ENCODE assay signal across 27 cellular contexts in the genomic region with DNA sequence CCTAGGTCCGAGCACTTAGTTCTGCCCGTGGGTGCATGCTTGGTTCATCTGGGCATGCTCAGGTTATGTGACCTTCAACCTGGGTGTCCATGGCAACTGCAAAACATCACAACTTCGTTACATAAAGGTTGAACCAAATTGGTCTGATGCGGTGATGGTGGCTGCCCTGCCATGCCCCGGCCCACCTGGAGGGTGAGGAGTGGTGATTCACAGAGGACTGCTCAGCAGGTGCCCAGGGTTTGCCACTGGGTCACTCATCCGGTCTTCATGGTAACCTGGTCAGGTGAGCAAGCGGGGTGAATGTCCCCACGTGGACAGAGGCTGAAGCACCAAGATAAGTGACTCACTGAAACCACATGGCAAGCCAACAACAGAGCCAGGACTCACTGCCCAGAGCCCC.
DNase-seq lines count a peak whose midpoint lies in the region; ATAC-seq and TF ChIP-seq lines count a peak whose summit lies in the region.
"Had no signal": no experiment of that assay in that cellular context is flagged by ENCODE, and none has a peak within 500 bp of the region (broad histone marks: within the 10 kb centered on the region; RNA-seq: fewer than 3 reads in every experiment).

No MANE protein-coding gene starts in this region.

- BruUV-seq in PC-9 (replicated peaks; lab: Mats Ljungman, UMichigan): no TSS peak

- no peaks in the 10 kb centered on the region for H3K4me1 Mint-ChIP-seq in natural killer cell treated with Interleukin-12 subunit alpha and Interleukin-12 subunit beta and Interleukin-15 and Interleukin-18, amount 100 ng/mL, for 72 hours (ENCODE audit: low read depth in 2 of 2)

- DNase-seq in A172 (ENCODE audit: low spot score): peak; percentile 59
- peak; percentile 15 for DNase-seq in H7
- DNase-seq in PC-9: peak; percentile 79 to 99
- no peak for DNase-seq in left lobe of liver (ENCODE audit: low spot score)
- no peak for DNase-seq in NCI-H510A (lab: John Stamatoyannopoulos, UW)
- no peak for DNase-seq in uterus
- DNase-seq in natural killer cell treated with Interleukin-12 subunit alpha and Interleukin-12 subunit beta and Interleukin-15 and Interleukin-18, amount 100 ng/mL, for 72 hours (ENCODE audit: low spot score): no peak
- no peak for DNase-seq in esophagus squamous epithelium (lab: John Stamatoyannopoulos, UW)
- DNase-seq: activated gamma-delta T cell; COR-L47; effector CD8-positive, alpha-beta T cell; EL; foreskin melanocyte; Karpas-422; left colon; mesenchymal stem cell; NCI-H1092; NCI-H2081 treated with DMSO at 0.1 percent for 48 hours; NK-92 treated with Interleukin-12 subunit alpha and Interleukin-12 subunit beta, amount 100 ng/mL, for 24 hours; Peyer's patch; stimulated activated CD4-positive, alpha-beta T cell treated with anti-CD3 and anti-CD28 coated beads, Interleukin-1b, Interleukin-23, amount 100 ng/mL, for 48 hours had no signal

- peak; percentile 26 for ATAC-seq in left lobe of liver
- ATAC-seq in natural killer cell treated with Interleukin-12 subunit alpha and Interleukin-12 subunit beta and Interleukin-15 and Interleukin-18, amount 100 ng/mL, for 72 hours: no peak
- ATAC-seq: esophagus mucosa, left colon had no signal

- POLR2A ChIA-PET in PC-9 (lab: Charles Lee; ENCODE audit: unreplicated experiment): interaction anchor here (0.7 kb wide), 1 partner anchor 563 kb away, joined by 5 read pairs; no protein-coding TSS in a partner anchor

- CTCF ChIA-PET in PC-9 (lab: Charles Lee): no interaction called here

- intact Hi-C loops in PC-9 (cut with micrococcal nuclease; ENCODE audit: unreplicated experiment): no loop called here
- intact Hi-C loops in uterus (cut with DNase I; ENCODE audit: low total_unique reads): no loop called here
- intact Hi-C loops in esophagus squamous epithelium (cut with DNase I): no loop called here

- no peaks in the 10 kb centered on the region for H3K36me3 ChIP-seq in H7 (replicated peaks; ENCODE audit: control insufficient read depth, insufficient read depth, low read length)
- no peaks in the 10 kb centered on the region for H3K36me3 ChIP-seq in PC-9 (ENCODE audit: low read depth)
- no peaks in the 10 kb centered on the region for H3K36me3 ChIP-seq in uterus
- no peaks in the 10 kb centered on the region for H3K36me3 ChIP-seq in esophagus squamous epithelium
- H3K36me3 ChIP-seq: BLaER1, Peyer's patch, SJSA1 had no signal

- H3K27ac ChIP-seq in PC-9 (peak overlapping the region; percentile 69), uterus (no peak overlapping the region), esophagus squamous epithelium (no peak overlapping the region)
- H3K27ac ChIP-seq: BLaER1, Peyer's patch, SJSA1, skin epidermis had no signal

- H3K27me3 ChIP-seq in H7 (ENCODE audit: control insufficient read depth, insufficient read depth, low read length): no peaks in the 10 kb centered on the region
- H3K27me3 ChIP-seq in PC-9 (ENCODE audit: insufficient read depth, low read depth): no peaks in the 10 kb centered on the region
- H3K27me3 ChIP-seq in uterus: no peaks in the 10 kb centered on the region
- H3K27me3 ChIP-seq in esophagus squamous epithelium: peaks cover 0 to 19% (median 0%) of the 10 kb centered on the region in 4 donors
- H3K27me3 ChIP-seq: BLaER1, Peyer's patch, SJSA1 had no signal

- no peaks in the 10 kb centered on the region for H3K9me2 ChIP-seq in PC-9 (ENCODE audit: insufficient read depth)

- H3K4me3 ChIP-seq in H7 (ENCODE audit: insufficient read depth, low read depth, low read length) (no peak overlapping the region), PC-9 (no peak overlapping the region), uterus (no peak overlapping the region), esophagus squamous epithelium (no peak overlapping the region)
- H3K4me3 ChIP-seq: BLaER1, Peyer's patch, SJSA1, skin epidermis had no signal

- no peaks in the 10 kb centered on the region for H3K9me3 Mint-ChIP-seq in natural killer cell treated with Interleukin-12 subunit alpha and Interleukin-12 subunit beta and Interleukin-15 and Interleukin-18, amount 100 ng/mL, for 72 hours
- H3K9me3 Mint-ChIP-seq: T-helper 1 cell treated with Interleukin-12 subunit alpha and Interleukin-12 subunit beta and Interleukin-4 antibody, amounts not matched to agents 30 μg/mL and 1 μg/mL, for 36 hours had no signal

- H3K4me2 ChIP-seq in PC-9: peak overlapping the region; percentile 39
- H3K4me2 ChIP-seq: BLaER1 had no signal

- H3K79me2 ChIP-seq in PC-9 (ENCODE audit: low read depth): no peaks in the 10 kb centered on the region

- H3K36me3 Mint-ChIP-seq in natural killer cell treated with Interleukin-12 subunit alpha and Interleukin-12 subunit beta and Interleukin-15 and Interleukin-18, amount 100 ng/mL, for 72 hours: no peaks in the 10 kb centered on the region
- H3K36me3 Mint-ChIP-seq: brain had no signal

- TF ChIP-seq CTCF in PC-9 (conservative IDR thresholded peaks at IDR 0.05) (0 out of 2 replicates have a peak, but pooled peaks have one; percentile 17), uterus (IDR thresholded peaks at IDR 0.05) (no peak), esophagus squamous epithelium (IDR thresholded peaks at IDR 0.05) (no peak)

- no peak overlapping the region for H3K27ac Mint-ChIP-seq in natural killer cell treated with Interleukin-12 subunit alpha and Interleukin-12 subunit beta and Interleukin-15 and Interleukin-18, amount 100 ng/mL, for 72 hours
- H3K27ac Mint-ChIP-seq: brain; T-helper 1 cell treated with Interleukin-12 subunit alpha and Interleukin-12 subunit beta and Interleukin-4 antibody, amounts not matched to agents 30 μg/mL and 1 μg/mL, for 36 hours had no signal

- no peak overlapping the region for H2AFZ ChIP-seq in PC-9

- no peak overlapping the region for H3K4me3 Mint-ChIP-seq in natural killer cell treated with Interleukin-12 subunit alpha and Interleukin-12 subunit beta and Interleukin-15 and Interleukin-18, amount 100 ng/mL, for 72 hours
- H3K4me3 Mint-ChIP-seq: brain; T-helper 1 cell treated with Interleukin-12 subunit alpha and Interleukin-12 subunit beta and Interleukin-4 antibody, amounts not matched to agents 30 μg/mL and 1 μg/mL, for 36 hours had no signal

- H4K20me1 ChIP-seq in PC-9 (ENCODE audit: insufficient read depth): no peaks in the 10 kb centered on the region
- H4K20me1 ChIP-seq: BLaER1 had no signal

- peaks cover 13% of the 10 kb centered on the region for H3F3A ChIP-seq in PC-9 (ENCODE audit: insufficient read depth, low read depth)

- no peak for TF ChIP-seq POLR2A in uterus (IDR thresholded peaks at IDR 0.05)
- no peak for TF ChIP-seq POLR2A in esophagus squamous epithelium (IDR thresholded peaks at IDR 0.05)

- no peaks in the 10 kb centered on the region for H3K9me3 ChIP-seq in PC-9 (ENCODE audit: insufficient read depth, low read depth)
- H3K9me3 ChIP-seq in uterus: no peaks in the 10 kb centered on the region
- no peaks in the 10 kb centered on the region for H3K9me3 ChIP-seq in esophagus squamous epithelium
- H3K9me3 ChIP-seq: Peyer's patch, SJSA1 had no signal

- H3K4me1 ChIP-seq in PC-9 (replicated peaks; ENCODE audit: insufficient read depth): peaks cover 29% of the 10 kb centered on the region
- H3K4me1 ChIP-seq in uterus: no peaks in the 10 kb centered on the region
- H3K4me1 ChIP-seq in esophagus squamous epithelium: peaks cover 0 to 7% (median 0%) of the 10 kb centered on the region in 3 donors
- H3K4me1 ChIP-seq: Peyer's patch, SJSA1 had no signal

- WGBS in esophagus squamous epithelium, 2 donors: 74% methylated on average over 7 of the region's 8 CpGs; no CpG with 5 or more reads in 1 of the 2 donors

- H3K27me3 Mint-ChIP-seq in natural killer cell treated with Interleukin-12 subunit alpha and Interleukin-12 subunit beta and Interleukin-15 and Interleukin-18, amount 100 ng/mL, for 72 hours: peaks cover 16 to 21% of the 10 kb centered on the region in 2 donors

Comparison
In these comparisons a context has a peak if more than half of its experiments do, and no peak if none do; other contexts are left out.
1. DNase-seq: peak in A172 (single experiment), H7 (single experiment) and PC-9 (2 of 2); none in left lobe of liver (single experiment), NCI-H510A (single experiment), uterus (0 of 2), natural killer cell treated with Interleukin-12 subunit alpha and Interleukin-12 subunit beta and Interleukin-15 and Interleukin-18, amount 100 ng/mL, for 72 hours (single experiment) and esophagus squamous epithelium (single experiment).